ENCODE assay signal across 8 cellular contexts in genomic region chr1:43532716-43533115, GRCh38. TPM values are rescaled to one million over a fixed set of nuclear protein-coding genes. Genes with fewer than 3 reads are reported as not detected.
DNase-seq lines count a peak whose midpoint lies in the region; FAIRE-seq and TF ChIP-seq lines count a peak whose summit lies in the region.

No MANE protein-coding gene starts in this region.

- WGBS in H1 (ENCODE audit: extremely low coverage in 1 of 2, insufficient coverage in 1 of 2, insufficient read length in 1 of 2, insufficient replicate concordance in 2 of 2, low coverage in 1 of 2, low lambda C conversion rate in 2 of 2, missing lambda C conversion rate in 1 of 2), 2 experiments: 56% methylated on average over 5 of the region's 5 CpGs; no CpG with 5 or more reads in 1 of the 2 experiments

- H3K23me2 ChIP-seq in H1 (ENCODE audit: low read depth, low read length): peaks cover 11% of the 10 kb centered on the region

- H3K18ac ChIP-seq in H1 (ENCODE audit: extremely low read depth, low read length): no peak overlapping the region; the same call in 1 of the 2 replicates

- H3K36me3 Mint-ChIP-seq in nephron progenitor cell (ENCODE audit: low read depth): peaks cover 4% of the 10 kb centered on the region

- no peak overlapping the region for H2BK5ac ChIP-seq in H1 (ENCODE audit: low read depth, low read length)

- peaks cover 27 to 40% of the 10 kb centered on the region in 2 experiments for H4K20me1 ChIP-seq in H1 (replicated peaks in 1 of 2; ENCODE audit: control insufficient read depth in 1 of 2, insufficient read depth in 2 of 2, low read length in 2 of 2)

- H2AFZ ChIP-seq in H1 (ENCODE audit: low read length): no peak overlapping the region

- H3K23ac ChIP-seq in H1 (ENCODE audit: insufficient read length): no peak overlapping the region

- H4K8ac ChIP-seq in H1 (ENCODE audit: extremely low read depth, insufficient read depth, low read length): no peak overlapping the region

- no peak overlapping the region for H2BK15ac ChIP-seq in H1 (ENCODE audit: low read length)

- H3K14ac ChIP-seq in H1 (ENCODE audit: insufficient read length): no peak overlapping the region

- H3K27ac ChIP-seq in H1 (ENCODE audit: low read depth, low read length): no peak overlapping the region
- H3K27ac ChIP-seq in caudate nucleus (ENCODE audit: low read depth, low read length): no peak overlapping the region

- POLR2A ChIA-PET in H1 (lab: Charles Lee; ENCODE audit: partially characterized antibody): interaction anchor here (0.9 to 15.4 kb wide), 12 partner anchors 15 to 174 kb away, joined by 3 to 270 read pairs (median 4); partner anchors contain the start of gene KDM4A

- no peak overlapping the region for H4K91ac ChIP-seq in H1 (replicated peaks; ENCODE audit: insufficient read length, low read length)

- no peak overlapping the region for H3K4ac ChIP-seq in H1 (replicated peaks; ENCODE audit: insufficient read length, low read depth, low read length)

- H2BK20ac ChIP-seq in H1 (ENCODE audit: low read length): no peak overlapping the region

- peaks cover 61% of the 10 kb centered on the region for H3K4me1 Mint-ChIP-seq in nephron progenitor cell

- H3K4me2 ChIP-seq in H1 (ENCODE audit: insufficient read depth in 1 of 2, low read depth in 2 of 2, low read length in 2 of 2): peak overlapping the region; percentile 89 to 97

- peak overlapping the region; percentile 99 for H3K4me3 Mint-ChIP-seq in nephron progenitor cell

- TF ChIP-seq RAD21 in H1 (IDR thresholded peaks at IDR 0.05 in 1 of 2, conservative IDR thresholded peaks at IDR 0.05 in 1 of 2; ENCODE audit: low read depth in 2 of 2, low read length in 2 of 2): no peak

- H3K9me3 Mint-ChIP-seq in nephron progenitor cell: no peaks in the 10 kb centered on the region

- no peak for TF ChIP-seq POLR2A in H1 (IDR thresholded peaks at IDR 0.05; ENCODE audit: control extremely low read depth in 1 of 2, low read depth in 2 of 2, low read length in 2 of 2)

- TF ChIP-seq CTCF in AG10803 (conservative IDR thresholded peaks at IDR 0.05; ENCODE audit: low read length) (no peak), LNCaP clone FGC (IDR thresholded peaks at IDR 0.05; ENCODE audit: control insufficient read depth, extremely low read depth, insufficient read depth) (no peak), H1 (IDR thresholded peaks at IDR 0.05; ENCODE audit: control extremely low read depth in 1 of 3, insufficient read depth in 1 of 3, low read depth in 1 of 3, low read length in 3 of 3) (no peak), nephron progenitor cell (IDR thresholded peaks at IDR 0.05) (no peak)

- no peaks in the 10 kb centered on the region; a peak in 1 of 8 replicates for H3K36me3 ChIP-seq in H1 (ENCODE audit: control insufficient read depth in 2 of 4, insufficient read depth in 4 of 4, low read length in 3 of 4)

- H3K4me1 ChIP-seq in H1 (replicated peaks in 1 of 4; ENCODE audit: control insufficient read depth in 3 of 4, insufficient read depth in 4 of 4, low read length in 3 of 4): peaks cover 15 to 29% (median 23%) of the 10 kb centered on the region in 4 experiments

- H4K5ac ChIP-seq in H1 (ENCODE audit: insufficient read length, low read depth, low read length): no peak overlapping the region

- peaks cover 32 to 57% of the 10 kb centered on the region in 2 experiments for H3K79me2 ChIP-seq in H1 (ENCODE audit: control insufficient read depth in 1 of 2, insufficient read depth in 2 of 2, low read length in 2 of 2)

- no peak overlapping the region for H2BK12ac ChIP-seq in H1 (ENCODE audit: low read depth, low read length)

- H3K9me3 ChIP-seq in H1 (ENCODE audit: insufficient read depth in 2 of 2, low read depth in 1 of 2, low read length in 1 of 2): no peaks in the 10 kb centered on the region

- H3K9ac ChIP-seq in H1 (replicated peaks in 1 of 4; ENCODE audit: extremely low read depth in 1 of 4, low read depth in 3 of 4, low read length in 3 of 4): no peak overlapping the region; a peak in 2 of 7 replicates

- H3K4me3 ChIP-seq in AG10803 (ENCODE audit: low read length) (peak overlapping the region; percentile 5; the same call in 1 of the 2 replicates), LNCaP clone FGC (ENCODE audit: low read depth, low read length) (peak overlapping the region; percentile 83), H1 (ENCODE audit: extremely low read depth in 1 of 4, insufficient read depth in 2 of 4, low read depth in 3 of 4, low read length in 4 of 4) (peak overlapping the region; percentile 61 to 97 (median 83); a peak in 7 of 8 replicates)

- no peak overlapping the region for H2BK120ac ChIP-seq in H1 (replicated peaks; ENCODE audit: low read depth, low read length)

- CTCF ChIA-PET in H1 (lab: Charles Lee; ENCODE audit: partially characterized antibody): interaction anchor here (1.0 to 10.8 kb wide), 13 partner anchors 13 to 402 kb away, joined by 3 to 169 read pairs (median 4); no protein-coding TSS in a partner anchor

- DNase-seq in AG10803 (ENCODE audit: low read depth): no peak
- no peak for DNase-seq in LNCaP clone FGC (ENCODE audit: low read depth)
- DNase-seq in H1 (ENCODE audit: low read depth in 1 of 2, low spot score in 2 of 2): no peak
- no peak for DNase-seq in nephron progenitor cell
- no peak for DNase-seq in caudate nucleus (lab: John Stamatoyannopoulos, UW)
- DNase-seq in HuH-7 (ENCODE audit: low spot score): no peak
- no peak for DNase-seq in iPS-NIHi7 (ENCODE audit: extremely low spot score)
- DNase-seq in Ammon's horn (ENCODE audit: low spot score): no peak

- H2AK5ac ChIP-seq in H1 (ENCODE audit: low read depth, low read length): no peak overlapping the region

- no peak for FAIRE-seq in H1 (lab: Jason Lieb, UNC)

- peaks cover 38% of the 10 kb centered on the region for H3K79me1 ChIP-seq in H1 (ENCODE audit: low read depth, low read length)

- peaks cover 0 to 9% (median 6%) of the 10 kb centered on the region in 4 experiments; a peak in 5 of 7 replicates for H3K27me3 ChIP-seq in H1 (replicated peaks in 1 of 4; ENCODE audit: control insufficient read depth in 3 of 4, extremely low read depth in 1 of 4, insufficient read depth in 3 of 4, low read length in 3 of 4)

- H3K27me3 Mint-ChIP-seq in nephron progenitor cell (ENCODE audit: low read depth, poor library complexity): peaks cover 12% of the 10 kb centered on the region

- no peak overlapping the region for H3K27ac Mint-ChIP-seq in nephron progenitor cell

- TF ChIP-seq EP300 in H1 (IDR thresholded peaks at IDR 0.05; ENCODE audit: borderline replicate concordance in 1 of 2, low read depth in 2 of 2, low read length in 2 of 2): no peak

- H3K56ac ChIP-seq in H1 (replicated peaks; ENCODE audit: insufficient read length, low read depth, low read length): no peak overlapping the region

TF ChIP-seq in H1, 55 proteins besides CTCF, POLR2A, EP300 and RAD21 (continues in another document):
- TF ChIP-seq MAX (IDR thresholded peaks at IDR 0.05) (no peak), TAF1 (IDR thresholded peaks at IDR 0.05; ENCODE audit: low read depth, low read length) (no peak), RFX5 (IDR thresholded peaks at IDR 0.05; ENCODE audit: borderline replicate concordance, low read depth, low read length) (no peak), GTF2F1 (IDR thresholded peaks at IDR 0.05; ENCODE audit: borderline replicate concordance, low read depth, low read length) (no peak), SIX5 (IDR thresholded peaks at IDR 0.05; ENCODE audit: low read depth, low read length) (no peak)

RNA-seq across cellular contexts. Expression of gene PTPRF, which starts 2.0 kb away (rescaled TPM):
- 221 and 231 TPM in 2 replicates for total RNA-seq in H1 (2021; fragmentation: NEBNext Ultra II Directional; extraction: Animal tissue kit (Norgen Biotek cat#: 25700))
- polyA plus RNA-seq in H1 (2011; rRNA removed): 136 and 174 TPM in 2 replicates
- 128 TPM for polyA plus RNA-seq in H1 (2011; cell fraction: cytosol; rRNA removed)
- 286 TPM for polyA plus RNA-seq in H1 (2011; cell fraction: nucleus; rRNA removed)
- 142 to 208 TPM (median 171 TPM) in 4 replicates for polyA plus RNA-seq in H1 (2012, experiment 1 of 2)
- 95.7 TPM for polyA plus RNA-seq in H1 (2012, experiment 2 of 2)
- 171 TPM for polyA plus RNA-seq in H1 (2013, experiment 1 of 2)
- 161 TPM for polyA plus RNA-seq in H1 (2013, experiment 2 of 2)
- polyA minus RNA-seq in H1 (2011; rRNA and poly(A)+ RNA removed): 365 and 371 TPM in 2 replicates
- polyA minus RNA-seq in H1 (2011; cell fraction: cytosol; rRNA and poly(A)+ RNA removed): 155 TPM
- 141 TPM for polyA minus RNA-seq in H1 (2011; cell fraction: nucleus; rRNA and poly(A)+ RNA removed)

Comparison
In these comparisons a context has a peak if more than half of its experiments do, and no peak if none do; other contexts are left out.
1. H3K4me3 ChIP-seq: peak in every context shown above with its lines; median percentile 83 in LNCaP clone FGC; 83 in H1; 5 in AG10803.